ENCODE assay signal across 8 cellular contexts in genomic region chr1:32817159-32817814, GRCh38. TPM values are rescaled to one million over a fixed set of nuclear protein-coding genes. Genes with fewer than 3 reads are reported as not detected.
DNase-seq lines count a peak whose midpoint lies in the region; ATAC-seq and TF ChIP-seq lines count a peak whose summit lies in the region.

S100PBP (plus strand) TSS chr1:32817653; CDS start chr1:32826100, 8,447 bp downstream.
YARS1 (minus strand) TSS chr1:32817358; CDS start chr1:32817244, 114 bp downstream.

- POLR2A ChIA-PET in GM10248 (lab: Yijun Ruan, JAX): interaction anchor here (0.5 to 1.4 kb wide), 3 partner anchors 42 to 481 kb away, joined by 3 read pairs; partner anchors contain the start of gene MARCKSL1

- H3K27ac ChIP-seq in osteoblast (ENCODE audit: low read depth, low read length) (peak within 1 kb of the TSS; percentile 93), thoracic aorta (peak within 1 kb of the TSS; percentile 96 to 98)

- H3K9me3 ChIP-seq in osteoblast (ENCODE audit: low read depth, low read length): no peaks in the 10 kb centered on the region
- H3K9me3 ChIP-seq in thoracic aorta: no peaks in the 10 kb centered on the region

- peak within 1 kb of the TSS; percentile 92 for H3K4me2 ChIP-seq in osteoblast (ENCODE audit: insufficient read depth, low read length)

- CTCF ChIA-PET in GM10248 (lab: Yijun Ruan, JAX): interaction anchor here (1.2 to 2.3 kb wide), 2 partner anchors 44 to 105 kb away, joined by 3 to 8 read pairs; no protein-coding TSS in a partner anchor

- peaks cover 95% of the 10 kb centered on the region for H3K79me2 ChIP-seq in osteoblast (ENCODE audit: insufficient read depth, low read length)

- H3K4me1 Mint-ChIP-seq in activated naive CD8-positive, alpha-beta T cell (ENCODE audit: low read depth): peaks cover 57% of the 10 kb centered on the region

- H3K36me3 ChIP-seq in osteoblast (ENCODE audit: insufficient read depth, low read length): peaks cover 9% of the 10 kb centered on the region
- H3K36me3 ChIP-seq in thoracic aorta: no peaks in the 10 kb centered on the region

- ATAC-seq in HG02623 (IDR thresholded peaks at IDR 0.05; ENCODE audit: unreplicated experiment) (peak; percentile 80), thoracic aorta (ENCODE audit: insufficient number of reproducible peaks, low FRiP score, low read depth) (peak; percentile 92)

- H3K4me1 ChIP-seq in osteoblast (ENCODE audit: insufficient read depth, low read length) (peaks cover 18% of the 10 kb centered on the region), thoracic aorta (ENCODE audit: control insufficient read depth in 1 of 2, low read depth in 2 of 2) (peaks cover 41 to 67% of the 10 kb centered on the region in 2 donors)

- H3K4me3 ChIP-seq in osteoblast (ENCODE audit: insufficient read depth, low read length) (peak within 1 kb of the TSS; percentile 92), thoracic aorta (peak within 1 kb of the TSS; percentile 85)

- H2AFZ ChIP-seq in osteoblast (ENCODE audit: low read length): peak within 1 kb of the TSS; percentile 94

- no peaks in the 10 kb centered on the region for H3K9me3 Mint-ChIP-seq in activated naive CD8-positive, alpha-beta T cell (ENCODE audit: low read depth)

- H3K36me3 Mint-ChIP-seq in activated naive CD8-positive, alpha-beta T cell: peaks cover 19% of the 10 kb centered on the region

- TF ChIP-seq CTCF in GM10248 (IDR thresholded peaks at IDR 0.05; ENCODE audit: control extremely low read depth, extremely low read depth, low read depth, missing control alignments) (no peak), osteoblast (IDR thresholded peaks at IDR 0.05; ENCODE audit: extremely low read depth, low read depth, low read length) (no peak), thoracic aorta (IDR thresholded peaks at IDR 0.05) (no peak)

- no peaks in the 10 kb centered on the region for H3K27me3 Mint-ChIP-seq in activated naive CD8-positive, alpha-beta T cell

- H3K27ac Mint-ChIP-seq in activated naive CD8-positive, alpha-beta T cell: peak within 1 kb of the TSS; percentile 99

- DNase-seq in GM10248 (ENCODE audit: extremely low spot score) (peak; percentile 99), NCI-H1105 (lab: John Stamatoyannopoulos, UW) (peak; percentile 98), SKM-1 treated with dmso at 0.1 percent for 144 hours (lab: John Stamatoyannopoulos, UW; ENCODE audit: unreplicated experiment) (peak; percentile 96), glomerular visceral epithelial cell (ENCODE audit: extremely low spot score) (peak; percentile 98), osteoblast (ENCODE audit: insufficient read length, low spot score, missing footprints) (peak; percentile 98), thoracic aorta (ENCODE audit: low spot score) (peak; percentile 98)

- peak within 1 kb of the TSS; percentile 100 for H3K4me3 Mint-ChIP-seq in activated naive CD8-positive, alpha-beta T cell

- peaks cover 13% of the 10 kb centered on the region for H4K20me1 ChIP-seq in osteoblast (ENCODE audit: insufficient read depth, low read length)

- no peaks in the 10 kb centered on the region for H3K27me3 ChIP-seq in osteoblast (ENCODE audit: insufficient read depth, low read length)
- no peaks in the 10 kb centered on the region for H3K27me3 ChIP-seq in thoracic aorta (replicated peaks; ENCODE audit: insufficient read depth)

RNA-seq across cellular contexts. Expression of gene S100PBP, which starts in this region (rescaled TPM):
- total RNA-seq in osteoblast (42.0 and 57.2 TPM in 2 replicates), thoracic aorta (10 to 100 TPM; 44.3 to 46.1 TPM)

RNA-seq across cellular contexts. Expression of gene YARS1, which starts in this region (rescaled TPM):
- total RNA-seq in osteoblast (183 and 199 TPM in 2 replicates), thoracic aorta (10 to 100 TPM; 62.5 to 74.9 TPM)

Comparison
In these comparisons a context has a peak if more than half of its experiments do, and no peak if none do; other contexts are left out.
1. Peak in every context shown above with its lines: DNase-seq, ATAC-seq, H3K4me3 ChIP-seq and H3K27ac ChIP-seq.